Comparison of ENCODE assay signal across 14 cellular contexts in genomic region chr22:39179401-39179827, GRCh38. TPM values are rescaled to one million over a fixed set of nuclear protein-coding genes. Genes with fewer than 3 reads are reported as not detected.
A peak's percentile ranks its signal among the peaks of the same experiment; 100 is the strongest.
DNase-seq lines count a peak whose midpoint lies in the region; ATAC-seq and TF ChIP-seq lines count a peak whose summit lies in the region.
"Had no signal": no experiment of that assay in that cellular context is flagged by ENCODE, and none has a peak within 500 bp of the region (broad histone marks: within the 10 kb centered on the region; RNA-seq: fewer than 3 reads in every experiment).

No MANE protein-coding gene starts in this region.

- H3K36me3 Mint-ChIP-seq in T-helper 17 cell (ENCODE audit: low read depth): no peaks in the 10 kb centered on the region

- H3K36me3 ChIP-seq in WERI-Rb-1: no peaks in the 10 kb centered on the region
- no peaks in the 10 kb centered on the region for H3K36me3 ChIP-seq in sigmoid colon

- peaks cover 26% of the 10 kb centered on the region for H3K4me1 Mint-ChIP-seq in T-helper 17 cell

- H3K27ac ChIP-seq in WERI-Rb-1 (peak overlapping the region; percentile 91), sigmoid colon (peak overlapping the region; percentile 28 to 70 (median 34))

- 74 to 78% methylated on average over 6 of the region's 6 CpGs for WGBS in sigmoid colon, 2 donors

- H3K4me3 ChIP-seq in WERI-Rb-1 (ENCODE audit: low read depth, low read length) (peak overlapping the region; percentile 40), sigmoid colon (no peak overlapping the region)

- TF ChIP-seq CTCF in WERI-Rb-1 (IDR thresholded peaks at IDR 0.05; ENCODE audit: low read depth, low read length): 0 out of 2 replicates have a peak, but pooled peaks have one; percentile 2
- TF ChIP-seq CTCF in sigmoid colon (IDR thresholded peaks at IDR 0.05): no peak

- H3K4me1 ChIP-seq in sigmoid colon: peaks cover 0 to 28% (median 24%) of the 10 kb centered on the region in 4 donors

- no peak for ATAC-seq in activated CD4-positive, CD25-positive, alpha-beta regulatory T cell treated with anti-CD3 and anti-CD28 coated beads, Interleukin-2, amount 50 U/mL, for 24 hours
- ATAC-seq in HG02759 (IDR thresholded peaks at IDR 0.05; ENCODE audit: unreplicated experiment) (no peak), T-helper 17 cell (no peak)

- intact Hi-C loops in sigmoid colon (cut with DNase I): no loop called here

- H3K27me3 Mint-ChIP-seq in T-helper 17 cell: no peaks in the 10 kb centered on the region
- H3K27me3 Mint-ChIP-seq: CD4-positive, alpha-beta memory T cell had no signal

- no peak overlapping the region for H3K4me3 Mint-ChIP-seq in T-helper 17 cell

- TF ChIP-seq POLR2A in sigmoid colon (IDR thresholded peaks at IDR 0.05): no peak

- TF ChIP-seq EP300 in sigmoid colon (IDR thresholded peaks at IDR 0.05): no peak

- peak; percentile 25 for DNase-seq in activated CD4-positive, CD25-positive, alpha-beta regulatory T cell treated with anti-CD3 and anti-CD28 coated beads, Interleukin-2, amount 50 U/mL, for 72 hours
- DNase-seq in WERI-Rb-1 (peak; percentile 93), left kidney (ENCODE audit: low read depth, low spot score) (peak; percentile 60), sigmoid colon (no peak), NCI-H1930 (lab: John Stamatoyannopoulos, UW) (no peak), T-helper 17 cell (no peak)
- DNase-seq: activated CD4-positive, alpha-beta T cell treated with anti-CD3 and anti-CD28 coated beads, Interleukin-2, amount 50 U/mL, for 48 hours; CD4-positive, alpha-beta memory T cell; GDM1; NCI-H1092; OCI-M1; T-helper 2 cell had no signal

- no peaks in the 10 kb centered on the region for H3K27me3 ChIP-seq in WERI-Rb-1 (ENCODE audit: insufficient read depth, low read depth, severe bottlenecking)
- H3K27me3 ChIP-seq in sigmoid colon: no peaks in the 10 kb centered on the region

- no peaks in the 10 kb centered on the region for H3K9me3 ChIP-seq in WERI-Rb-1 (ENCODE audit: severe bottlenecking)
- H3K9me3 ChIP-seq in sigmoid colon: peaks cover 0 to 1% (median 0%) of the 10 kb centered on the region in 4 donors
- no peaks in the 10 kb centered on the region for H3K9me3 ChIP-seq in T-helper 17 cell (ENCODE audit: control insufficient read depth, low read length, poor library complexity, severe bottlenecking)

- no peak overlapping the region for H3K27ac Mint-ChIP-seq in T-helper 17 cell

RNA-seq across cellular contexts. Expression of gene CBX7, which starts 26.9 kb away (rescaled TPM):
- total RNA-seq in sigmoid colon (100 to 1,000 TPM; 108 to 166 (median 125) TPM), T-helper 17 cell (10 to 100 TPM; 73.9 to 87.9 TPM)
- 10 to 100 TPM; 10.9 to 39.0 (median 36.2) TPM for polyA plus RNA-seq in sigmoid colon

Comparison
In these comparisons a context has a peak if more than half of its experiments do, and no peak if none do; other contexts are left out.
1. DNase-seq: peak in activated CD4-positive, CD25-positive, alpha-beta regulatory T cell treated with anti-CD3 and anti-CD28 coated beads, Interleukin-2, amount 50 U/mL, for 72 hours (single experiment), WERI-Rb-1 (single experiment) and left kidney (single experiment); none in sigmoid colon (single experiment), NCI-H1930 (0 of 2) and T-helper 17 cell (0 of 3).